Comparison of ENCODE assay signal across 9 cellular contexts in the genomic region with DNA sequence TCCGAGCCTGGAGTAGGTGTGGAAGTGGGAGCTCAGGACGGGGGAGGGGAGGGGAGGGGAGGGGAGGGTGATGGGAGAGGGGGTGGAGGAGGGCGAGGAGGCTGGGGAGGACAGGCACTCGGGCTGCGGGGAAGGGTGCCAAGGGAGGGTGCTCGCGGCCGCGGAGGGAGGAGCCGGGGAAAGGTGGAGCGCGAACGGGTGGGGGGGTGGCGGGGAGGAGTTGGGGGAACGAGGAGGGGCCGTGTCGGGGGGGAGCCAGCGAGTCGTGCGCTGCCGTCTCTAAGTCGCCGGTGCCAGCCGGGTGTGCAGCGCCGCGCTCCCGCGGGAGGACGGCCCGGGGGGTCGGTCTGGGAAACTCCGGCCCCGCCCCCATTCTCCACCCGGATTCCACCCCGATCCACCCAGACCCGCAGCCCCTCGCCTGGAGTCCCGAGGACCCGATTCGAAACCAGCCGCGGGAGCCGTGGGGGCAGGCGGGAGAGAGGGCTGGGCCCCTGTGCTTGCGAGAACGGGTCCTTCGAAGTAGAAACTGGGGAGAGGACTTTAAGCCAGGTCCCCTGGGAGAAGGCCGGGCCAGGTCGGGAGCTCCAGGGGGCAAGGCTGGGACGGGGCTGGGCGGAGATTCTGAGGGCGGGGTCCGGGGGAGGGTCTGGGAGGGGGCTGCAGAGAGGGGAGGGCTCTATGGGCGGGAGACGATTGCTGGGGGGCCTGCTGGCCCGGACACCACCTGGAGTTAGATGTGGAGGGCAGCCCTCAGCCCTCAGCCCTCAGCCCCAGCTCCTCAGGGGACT. TPM values are rescaled to one million over a fixed set of nuclear protein-coding genes. Genes with fewer than 3 reads are reported as not detected.
DNase-seq lines count a peak whose midpoint lies in the region; ATAC-seq and TF ChIP-seq lines count a peak whose summit lies in the region.
"Had no signal": no experiment of that assay in that cellular context is flagged by ENCODE, and none has a peak within 500 bp of the region (broad histone marks: within the 10 kb centered on the region; RNA-seq: fewer than 3 reads in every experiment).

Gene ZNF467 (minus strand): TSS at position 143 of the 791 bp plus-strand sequence. CDS start 2,556 bp downstream, outside the sequence.

- H3K9me3 Mint-ChIP-seq in activated naive CD8-positive, alpha-beta T cell (ENCODE audit: low read depth): no peaks in the 10 kb centered on the region

- no peak for DNase-seq in GM12865 (ENCODE audit: low read depth)
- peak; percentile 40 for DNase-seq in NCI-H510A (lab: John Stamatoyannopoulos, UW)
- DNase-seq in cardiac septum (ENCODE audit: low spot score): peak; percentile 90
- no peak for DNase-seq in cortex of kidney (lab: John Stamatoyannopoulos, UW)
- DNase-seq in GM20000 (ENCODE audit: low spot score): no peak

- H3K4me1 ChIP-seq in parathyroid adenoma: peaks cover 5% of the 10 kb centered on the region

- H3K4me1 Mint-ChIP-seq in activated naive CD8-positive, alpha-beta T cell (ENCODE audit: low read depth): peaks cover 11% of the 10 kb centered on the region

- no peak for ATAC-seq in GM18520 (IDR thresholded peaks at IDR 0.05; ENCODE audit: unreplicated experiment)

- no peak within 1 kb of the TSS for H3K27ac Mint-ChIP-seq in activated naive CD8-positive, alpha-beta T cell

- H3K36me3 Mint-ChIP-seq in activated naive CD8-positive, alpha-beta T cell: no peaks in the 10 kb centered on the region

- H3K4me3 Mint-ChIP-seq in activated naive CD8-positive, alpha-beta T cell: peak within 1 kb of the TSS; percentile 77

- intact Hi-C loops in cardiac septum (cut with DNase I): no loop called here

- H3K27me3 ChIP-seq in parathyroid adenoma (ENCODE audit: control insufficient read depth, insufficient read depth, low read length): no peaks in the 10 kb centered on the region

- H2AFZ ChIP-seq in parathyroid adenoma: peak within 1 kb of the TSS; percentile 83

- H3K9ac ChIP-seq in parathyroid adenoma: peak within 1 kb of the TSS; percentile 67

- no peaks in the 10 kb centered on the region for H3K27me3 Mint-ChIP-seq in activated naive CD8-positive, alpha-beta T cell

- H3K36me3 ChIP-seq in parathyroid adenoma (ENCODE audit: control insufficient read depth, insufficient read depth, low read length): no peaks in the 10 kb centered on the region

- no peaks in the 10 kb centered on the region for H3K79me2 ChIP-seq in parathyroid adenoma

- H3K4me2 ChIP-seq in parathyroid adenoma (ENCODE audit: low read length): peak within 1 kb of the TSS; percentile 93

- no peaks in the 10 kb centered on the region for H3K9me3 ChIP-seq in parathyroid adenoma (ENCODE audit: control insufficient read depth, low read length)

- TF ChIP-seq CTCF in GM12865 (IDR thresholded peaks at IDR 0.05; ENCODE audit: insufficient read depth, low read depth, low read length, missing control alignments) (no peak), parathyroid adenoma (IDR thresholded peaks at IDR 0.05) (no peak), GM20000 (IDR thresholded peaks at IDR 0.05; ENCODE audit: extremely low read depth, missing control alignments) (no peak)

- H3K4me3 ChIP-seq in GM12865 (ENCODE audit: low read depth, low read length) (peak within 1 kb of the TSS; percentile 67), parathyroid adenoma (ENCODE audit: low read depth, low read length) (peak within 1 kb of the TSS; percentile 75)

- peak within 1 kb of the TSS; percentile 54 for H3K27ac ChIP-seq in parathyroid adenoma

RNA-seq across cellular contexts. Expression of gene ZNF467, which starts in this region (rescaled TPM):
- total RNA-seq in cardiac septum: 7.0 TPM
- total RNA-seq: T-helper 2 cell treated with Interferon-gamma antibody and Interleukin-4, amounts not matched to agents 100 ng/mL and 5 ng/mL, for 36 hours had no signal

Comparison
In these comparisons a context has a peak if more than half of its experiments do, and no peak if none do; other contexts are left out.
1. DNase-seq: peak in NCI-H510A (single experiment) and cardiac septum (single experiment); none in GM12865 (single experiment), cortex of kidney (single experiment) and GM20000 (single experiment).